11 cellular contexts compared by ENCODE assay signal in the genomic region with DNA sequence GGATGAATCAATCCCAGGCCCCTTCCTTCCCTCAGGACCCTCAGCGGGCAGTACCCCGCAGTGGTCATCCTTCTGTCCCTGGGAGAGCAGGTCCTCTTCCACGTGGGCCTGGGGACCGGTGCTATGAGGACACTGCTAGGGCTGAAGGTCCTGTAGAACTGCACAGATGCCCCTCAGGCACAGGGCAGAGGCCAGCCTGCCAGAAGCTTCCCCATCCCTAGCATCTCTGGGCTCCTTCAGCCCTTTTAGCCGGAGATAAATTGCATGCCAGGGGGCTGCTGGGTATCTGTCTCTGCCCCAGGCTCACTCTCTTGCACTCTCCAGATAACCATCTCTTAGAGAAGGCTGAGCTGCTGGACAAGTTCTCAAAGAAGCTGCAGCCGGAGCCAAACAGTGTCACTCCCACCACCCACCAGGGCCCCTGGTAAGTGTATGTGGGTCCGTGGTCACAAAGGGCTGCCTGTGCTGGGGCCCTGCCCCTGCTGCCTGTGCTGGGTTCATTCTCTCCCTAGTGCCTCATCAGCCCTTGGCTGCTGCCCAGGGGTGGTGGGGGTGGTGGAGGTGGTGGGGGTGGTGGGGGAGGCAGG. TPM values are rescaled to one million over a fixed set of nuclear protein-coding genes. Genes with fewer than 3 reads are reported as not detected.
DNase-seq lines count a peak whose midpoint lies in the region; ATAC-seq and TF ChIP-seq lines count a peak whose summit lies in the region.
"Had no signal": no experiment of that assay in that cellular context is flagged by ENCODE, and none has a peak within 500 bp of the region (broad histone marks: within the 10 kb centered on the region; RNA-seq: fewer than 3 reads in every experiment).

No MANE protein-coding gene starts in this region.

- H3K9me3 ChIP-seq in mucosa of descending colon: no peaks in the 10 kb centered on the region

- peaks cover 44% of the 10 kb centered on the region for H3K36me3 Mint-ChIP-seq in stimulated activated naive CD8-positive, alpha-beta T cell treated with anti-CD3 and anti-CD28 coated beads, Interleukin-15, Interleukin-2, amounts not matched to agents 100 ng/mL and 50 ng/mL, for 24 hours (ENCODE audit: low read depth)
- H3K36me3 Mint-ChIP-seq in T-cell: peaks cover 32% of the 10 kb centered on the region

- DNase-seq in stimulated activated naive CD8-positive, alpha-beta T cell treated with anti-CD3 and anti-CD28 coated beads, Interleukin-15, Interleukin-2, amounts not matched to agents 100 U/mL and 50 U/mL, for 24 hours: no peak
- no peak for DNase-seq in T-cell
- peak; percentile 92 for DNase-seq in islet precursor cell
- DNase-seq in DMS79 treated with DMSO at 0.1 percent for 48 hours (lab: John Stamatoyannopoulos, UW): no peak
- no peak for DNase-seq in mucosa of descending colon
- DNase-seq in ACHN: no peak
- no peak for DNase-seq in GM03348 (ENCODE audit: low spot score)
- DNase-seq: activated CD8-positive, alpha-beta memory T cell treated with anti-CD3 and anti-CD28 coated beads, Interleukin-2, amount 50 U/mL, for 4 hours; NCI-H146; stimulated activated CD4-positive, alpha-beta T cell treated with anti-CD3 and anti-CD28 coated beads, Interleukin-12 subunit alpha, Interleukin-12 subunit beta, amount 100 ng/mL, for 4 hours had no signal

- H3K27ac Mint-ChIP-seq in stimulated activated naive CD8-positive, alpha-beta T cell treated with anti-CD3 and anti-CD28 coated beads, Interleukin-15, Interleukin-2, amounts not matched to agents 100 ng/mL and 50 ng/mL, for 24 hours: peak overlapping the region; percentile 94
- peak overlapping the region; percentile 94 to 97 for H3K27ac Mint-ChIP-seq in T-cell

- no peak overlapping the region for H3K4me3 ChIP-seq in mucosa of descending colon

- CTCF ChIA-PET in T-cell (lab: Charles Lee): no interaction called here

- H3K4me1 Mint-ChIP-seq in stimulated activated naive CD8-positive, alpha-beta T cell treated with anti-CD3 and anti-CD28 coated beads, Interleukin-15, Interleukin-2, amounts not matched to agents 100 ng/mL and 50 ng/mL, for 24 hours (ENCODE audit: low read depth): peaks cover 41% of the 10 kb centered on the region
- peaks cover 52 to 69% (median 66%) of the 10 kb centered on the region in 3 donors for H3K4me1 Mint-ChIP-seq in T-cell

- no peaks in the 10 kb centered on the region for H3K27me3 Mint-ChIP-seq in stimulated activated naive CD8-positive, alpha-beta T cell treated with anti-CD3 and anti-CD28 coated beads, Interleukin-15, Interleukin-2, amounts not matched to agents 100 ng/mL and 50 ng/mL, for 24 hours
- no peaks in the 10 kb centered on the region for H3K27me3 Mint-ChIP-seq in T-cell

- no peaks in the 10 kb centered on the region for H3K36me3 ChIP-seq in mucosa of descending colon (ENCODE audit: low read depth)

- intact Hi-C loops in mucosa of descending colon (cut with DNase I, micrococcal nuclease): no loop called here

- no peaks in the 10 kb centered on the region for H3K9me3 Mint-ChIP-seq in stimulated activated naive CD8-positive, alpha-beta T cell treated with anti-CD3 and anti-CD28 coated beads, Interleukin-15, Interleukin-2, amounts not matched to agents 100 ng/mL and 50 ng/mL, for 24 hours
- H3K9me3 Mint-ChIP-seq in T-cell: no peaks in the 10 kb centered on the region

- no peak for TF ChIP-seq CTCF in mucosa of descending colon (IDR thresholded peaks at IDR 0.05)

- POLR2A ChIA-PET in T-cell (lab: Charles Lee): no interaction called here

- H3K4me3 Mint-ChIP-seq in stimulated activated naive CD8-positive, alpha-beta T cell treated with anti-CD3 and anti-CD28 coated beads, Interleukin-15, Interleukin-2, amounts not matched to agents 100 ng/mL and 50 ng/mL, for 24 hours: peak overlapping the region; percentile 97
- peak overlapping the region; percentile 95 to 99 (median 98) for H3K4me3 Mint-ChIP-seq in T-cell

- in situ Hi-C loops in ACHN (cut with HindIII; ENCODE audit: low pct_ligation_motif_present, low pct_unique_long_range_greater_than_20kb, low sequenced_read_pairs): loop anchor here (10.0 kb wide), 1 partner anchor 62 kb away; a partner anchor contains a TSS

- H3K4me1 ChIP-seq in mucosa of descending colon (ENCODE audit: low read depth): peaks cover 34% of the 10 kb centered on the region

- ATAC-seq in stimulated activated naive CD8-positive, alpha-beta T cell treated with anti-CD3 and anti-CD28 coated beads, Interleukin-15, Interleukin-2, amounts not matched to agents 100 U/mL and 50 U/mL, for 24 hours: no peak
- no peak for ATAC-seq in T-cell (replicated peaks in 1 of 4)
- no peak for ATAC-seq in mucosa of descending colon

RNA-seq across cellular contexts. Expression of a gene that starts 2.3 kb away (rescaled TPM):
- total RNA-seq in T-cell: 100 to 1,000 TPM; 107 to 145 (median 127) TPM
- total RNA-seq in mucosa of descending colon: 10 to 100 TPM; 37.7 to 64.3 (median 52.5) TPM

RNA-seq across cellular contexts. Expression of a gene that starts 22.6 kb away (rescaled TPM):
- total RNA-seq in T-cell (10 to 100 TPM; 11.1 to 24.9 (median 19.1) TPM), mucosa of descending colon (100 to 1,000 TPM; 177 to 472 (median 306) TPM)

Comparison
In these comparisons a context has a peak if more than half of its experiments do, and no peak if none do; other contexts are left out.
1. RNA of a gene that starts 22.6 kb away (total RNA-seq): 177 to 472 TPM in mucosa of descending colon; 11.1 to 24.9 TPM in T-cell; every median in the first group is over 4 times any median in the second.